Comparison of ENCODE assay signal across 11 cellular contexts in genomic region chr1:89660086-89660946, GRCh38. TPM values are rescaled to one million over a fixed set of nuclear protein-coding genes. Genes with fewer than 3 reads are reported as not detected.
DNase-seq lines count a peak whose midpoint lies in the region; ATAC-seq and TF ChIP-seq lines count a peak whose summit lies in the region.
"Had no signal": no experiment of that assay in that cellular context is flagged by ENCODE, and none has a peak within 500 bp of the region (broad histone marks: within the 10 kb centered on the region; RNA-seq: fewer than 3 reads in every experiment).

No MANE protein-coding gene starts in this region.

- H3K27me3 Mint-ChIP-seq in CD4-positive, alpha-beta T cell = no peaks in the 10 kb centered on the region
- no peaks in the 10 kb centered on the region for H3K27me3 Mint-ChIP-seq in central memory CD8-positive, alpha-beta T cell
- H3K27me3 Mint-ChIP-seq in naive thymus-derived CD8-positive, alpha-beta T cell = no peaks in the 10 kb centered on the region
- H3K27me3 Mint-ChIP-seq in endodermal cell (ENCODE audit: insufficient read depth) = no peaks in the 10 kb centered on the region

- peaks cover 3% of the 10 kb centered on the region for H3K9me3 Mint-ChIP-seq in CD4-positive, alpha-beta T cell
- no peaks in the 10 kb centered on the region for H3K9me3 Mint-ChIP-seq in central memory CD8-positive, alpha-beta T cell
- H3K9me3 Mint-ChIP-seq in naive thymus-derived CD8-positive, alpha-beta T cell = peaks cover 1 to 17% (median 3%) of the 10 kb centered on the region in 9 donors
- H3K9me3 Mint-ChIP-seq in endodermal cell = peaks cover 18% of the 10 kb centered on the region

- peak; percentile 11 for ATAC-seq in CD4-positive, alpha-beta T cell (ENCODE audit: poor library complexity)
- no peak for ATAC-seq in central memory CD8-positive, alpha-beta T cell (replicated peaks; ENCODE audit: extremely low read depth, poor library complexity, severe bottlenecking)
- ATAC-seq in naive thymus-derived CD8-positive, alpha-beta T cell = peak in 1 of 2 donors; percentile 33
- no peak for ATAC-seq in HG03457 (IDR thresholded peaks at IDR 0.05; ENCODE audit: unreplicated experiment)

- H3K36me3 ChIP-seq in HEK293 (ENCODE audit: control insufficient read depth in 2 of 2, insufficient read depth in 1 of 2, low read length in 2 of 2) (no peaks in the 10 kb centered on the region), endodermal cell (ENCODE audit: control insufficient read depth, insufficient read depth, low read length) (no peaks in the 10 kb centered on the region)

- no peak for TF ChIP-seq CTCF in CD4-positive, alpha-beta T cell (IDR thresholded peaks at IDR 0.05)
- TF ChIP-seq CTCF in HEK293 (tag by site-specific recombination; IDR thresholded peaks at IDR 0.05) (no peak), endodermal cell (conservative IDR thresholded peaks at IDR 0.05) (no peak)

- peak overlapping the region; percentile 83 for H3K4me3 Mint-ChIP-seq in CD4-positive, alpha-beta T cell
- peak overlapping the region; percentile 43 for H3K4me3 Mint-ChIP-seq in central memory CD8-positive, alpha-beta T cell
- H3K4me3 Mint-ChIP-seq in naive thymus-derived CD8-positive, alpha-beta T cell = peak overlapping the region; percentile 12 to 86 (median 74)
- H3K4me3 Mint-ChIP-seq in endodermal cell = no peak overlapping the region

- no peaks in the 10 kb centered on the region; the same call in 1 of the 2 replicates for H3K4me1 ChIP-seq in HEK293 (ENCODE audit: control insufficient read depth, insufficient read depth, low read length)
- no peaks in the 10 kb centered on the region for H3K4me1 ChIP-seq in endodermal cell (ENCODE audit: control insufficient read depth, insufficient read depth, low read length)

- no peaks in the 10 kb centered on the region for H3K9me3 ChIP-seq in CD4-positive, alpha-beta T cell (ENCODE audit: control insufficient read depth, low read length)
- no peaks in the 10 kb centered on the region for H3K9me3 ChIP-seq in HEK293 (ENCODE audit: control insufficient read depth, insufficient read depth, low read depth, low read length)
- H3K9me3 ChIP-seq in endodermal cell (ENCODE audit: control insufficient read depth, low read length) = no peaks in the 10 kb centered on the region

- H3K4me1 Mint-ChIP-seq in CD4-positive, alpha-beta T cell (ENCODE audit: low read depth) = peaks cover 92% of the 10 kb centered on the region
- H3K4me1 Mint-ChIP-seq in central memory CD8-positive, alpha-beta T cell = peaks cover 70% of the 10 kb centered on the region
- peaks cover 55 to 93% (median 83%) of the 10 kb centered on the region in 4 donors for H3K4me1 Mint-ChIP-seq in naive thymus-derived CD8-positive, alpha-beta T cell
- H3K4me1 Mint-ChIP-seq in endodermal cell = no peaks in the 10 kb centered on the region

- DNase-seq in CD4-positive, alpha-beta T cell = peak in 1 of 10 experiments; percentile 6
- DNase-seq in central memory CD8-positive, alpha-beta T cell (ENCODE audit: low spot score in 2 of 2) = no peak
- DNase-seq in naive thymus-derived CD8-positive, alpha-beta T cell = peak in 2 of 10 donors; percentile 18 to 22
- no peak for DNase-seq in posterior cingulate gyrus
- DNase-seq in endodermal cell = no peak
- DNase-seq: DMS53, HCEC 1CT, occipital lobe, OCI-M1 had no signal

- peak overlapping the region; percentile 88 for H3K27ac Mint-ChIP-seq in CD4-positive, alpha-beta T cell
- peak overlapping the region; percentile 50 for H3K27ac Mint-ChIP-seq in central memory CD8-positive, alpha-beta T cell (ENCODE audit: low read depth)
- H3K27ac Mint-ChIP-seq in naive thymus-derived CD8-positive, alpha-beta T cell = peak overlapping the region; percentile 74 to 96 (median 92)
- H3K27ac Mint-ChIP-seq in endodermal cell = no peak overlapping the region

- H3K27ac ChIP-seq in CD4-positive, alpha-beta T cell (ENCODE audit: low read depth, low read length) = peak overlapping the region; percentile 3
- H3K27ac ChIP-seq in HEK293 (ENCODE audit: extremely low read depth, low read depth, low read length) = no peak overlapping the region
- no peak overlapping the region for H3K27ac ChIP-seq in endodermal cell (ENCODE audit: low read depth, low read length)

- POLR2A ChIA-PET in CD4-positive, alpha-beta T cell (lab: Charles Lee) = interaction anchor here (0.8 to 12.7 kb wide), 9 partner anchors 9 to 97 kb away, joined by 3 to 139 read pairs (median 7); partner anchors contain the start of gene LRRC8C
- POLR2A ChIA-PET in HEK293 (lab: Yijun Ruan, JAX) = no interaction called here
- POLR2A ChIA-PET in naive thymus-derived CD8-positive, alpha-beta T cell (lab: Charles Lee) = interaction anchor here (0.6 to 5.9 kb wide), 8 partner anchors 7 to 136 kb away, joined by 3 to 77 read pairs (median 7); partner anchors contain the start of genes LRRC8B and LRRC8C

- intact Hi-C loops in CD4-positive, alpha-beta T cell (cut with DNase I, micrococcal nuclease) = no loop called here
- intact Hi-C loops in posterior cingulate gyrus (cut with DNase I) = no loop called here

- no peak overlapping the region for H3K9ac ChIP-seq in endodermal cell (ENCODE audit: extremely low read depth, low read length, poor library complexity, severe bottlenecking)

- WGBS in endodermal cell (ENCODE audit: insufficient coverage in 1 of 2, insufficient read length in 1 of 2), 2 experiments = 89 to 100% methylated on average over 2 to 3 of the region's 3 CpGs

- H3K27me3 ChIP-seq in CD4-positive, alpha-beta T cell (ENCODE audit: control insufficient read depth, insufficient read depth, low read length) = no peaks in the 10 kb centered on the region
- no peaks in the 10 kb centered on the region for H3K27me3 ChIP-seq in endodermal cell (ENCODE audit: control insufficient read depth, insufficient read depth, low read length, poor library complexity, severe bottlenecking)

- CTCF ChIA-PET in CD4-positive, alpha-beta T cell (lab: Charles Lee) = interaction anchor here (0.7 to 4.2 kb wide), 6 partner anchors 9 to 103 kb away, joined by 3 to 17 read pairs (median 4); partner anchors contain the start of gene LRRC8C
- CTCF ChIA-PET in HEK293 (lab: Yijun Ruan, JAX) = interaction anchor here (0.6 to 0.9 kb wide), 2 partner anchors 17 to 102 kb away, joined by 3 read pairs; no protein-coding TSS in a partner anchor

- H3K4me3 ChIP-seq in HEK293 (ENCODE audit: low read depth, low read length) (no peak overlapping the region), endodermal cell (ENCODE audit: low read length) (no peak overlapping the region)

- H3K36me3 Mint-ChIP-seq in CD4-positive, alpha-beta T cell (ENCODE audit: low read depth) = peaks cover 65% of the 10 kb centered on the region
- H3K36me3 Mint-ChIP-seq in central memory CD8-positive, alpha-beta T cell (ENCODE audit: insufficient read depth) = peaks cover 15% of the 10 kb centered on the region
- peaks cover 19 to 33% (median 32%) of the 10 kb centered on the region in 3 donors for H3K36me3 Mint-ChIP-seq in naive thymus-derived CD8-positive, alpha-beta T cell
- H3K36me3 Mint-ChIP-seq in endodermal cell (ENCODE audit: low read depth) = no peaks in the 10 kb centered on the region

TF ChIP-seq in HEK293, 187 proteins besides CTCF, POLR2A, EP300 and RAD21 (continues in another document):
- TF ChIP-seq ZFP69B (tag by site-specific recombination; IDR thresholded peaks at IDR 0.05) (peak; percentile 74; the same call in 1 of the 2 replicates), ZNF488 (tag by site-specific recombination; IDR thresholded peaks at IDR 0.05) (no peak), INSM2 (tag by site-specific recombination; IDR thresholded peaks at IDR 0.05) (no peak), ZBTB20 (tag by site-specific recombination; IDR thresholded peaks at IDR 0.05) (peak; percentile 60; the same call in 1 of the 2 replicates), ZNF621 (tag by site-specific recombination; IDR thresholded peaks at IDR 0.05) (no peak), ZBTB26 (tag by site-specific recombination; optimal IDR thresholded peaks at IDR 0.05) (no peak)

RNA-seq across cellular contexts. Expression of gene LRRC8C, which starts 27.4 kb away (rescaled TPM):
- total RNA-seq in CD4-positive, alpha-beta T cell = 10 to 100 TPM; 28.4 to 30.2 TPM
- total RNA-seq in naive thymus-derived CD8-positive, alpha-beta T cell = 10 to 100 TPM; 52.2 to 53.3 TPM
- 10 to 100 TPM; 10.0 to 19.2 (median 14.2) TPM for polyA plus RNA-seq in naive thymus-derived CD8-positive, alpha-beta T cell
- total RNA-seq in endodermal cell = 1 to 10 TPM; 2.5 to 5.5 TPM
- polyA plus RNA-seq in endodermal cell (2013, experiment 1 of 2) = 1.9 TPM
- polyA plus RNA-seq in endodermal cell (2013, experiment 2 of 2) = 1.9 TPM

Comparison
In these comparisons a context has a peak if more than half of its experiments do, and no peak if none do; other contexts are left out.
1. RNA of gene LRRC8C, which starts 27.4 kb away (total RNA-seq): 52.2 to 53.3 TPM in naive thymus-derived CD8-positive, alpha-beta T cell and 28.4 to 30.2 TPM in CD4-positive, alpha-beta T cell; 2.5 to 5.5 TPM in endodermal cell; every median in the first group is over 4 times any median in the second.